25 cellular contexts compared by ENCODE assay signal in the genomic region with DNA sequence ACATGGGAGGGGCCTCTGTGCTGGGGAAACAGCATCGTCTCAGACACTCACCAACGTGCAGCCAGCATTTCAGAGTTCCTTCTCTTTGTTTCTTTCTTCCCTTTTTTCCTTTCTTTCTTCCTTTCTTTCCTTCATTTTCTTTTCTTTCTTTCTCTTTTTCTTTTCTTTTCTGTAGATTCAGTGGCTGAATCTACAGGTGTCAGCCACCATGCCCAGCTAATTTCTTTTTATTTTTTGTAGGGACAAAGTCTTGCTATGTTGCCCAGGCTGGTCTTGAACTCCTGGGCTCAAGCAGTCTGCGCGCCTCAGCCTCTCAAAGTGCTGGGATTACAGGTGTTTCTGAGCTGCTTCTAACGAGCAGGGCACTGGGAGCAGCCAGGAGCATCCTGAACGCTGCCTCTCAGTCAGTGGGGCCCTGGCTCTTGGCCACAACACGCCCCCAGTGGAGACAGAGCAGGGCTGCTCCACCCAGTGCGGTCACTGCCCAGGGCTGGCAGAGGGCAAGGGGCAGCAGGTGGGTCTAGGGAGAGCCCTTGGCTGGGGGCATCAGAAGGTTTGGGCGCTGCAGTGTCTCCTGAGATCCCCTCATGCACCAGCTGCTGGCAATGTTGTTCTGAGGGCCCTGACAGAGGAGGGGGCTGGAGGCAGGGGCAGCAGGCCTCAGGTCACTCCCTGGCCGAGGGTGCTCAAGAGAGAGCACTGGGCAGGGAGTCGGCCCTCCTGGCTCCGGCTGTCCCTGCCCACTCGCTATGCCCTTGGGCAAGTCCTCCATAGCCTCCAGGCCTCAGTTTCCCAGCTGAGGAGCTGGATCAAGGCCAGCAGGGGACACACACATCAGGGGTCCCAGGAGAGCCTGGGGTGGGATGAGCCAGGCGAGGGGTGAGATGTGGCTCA. TPM values are rescaled to one million over a fixed set of nuclear protein-coding genes. Genes with fewer than 3 reads are reported as not detected.
DNase-seq lines count a peak whose midpoint lies in the region; ATAC-seq, FAIRE-seq and TF ChIP-seq lines count a peak whose summit lies in the region.
"Had no signal": no experiment of that assay in that cellular context is flagged by ENCODE, and none has a peak within 500 bp of the region (broad histone marks: within the 10 kb centered on the region; RNA-seq: fewer than 3 reads in every experiment).

No MANE protein-coding gene starts in this region.

- H3K36me3 ChIP-seq in kidney (ENCODE audit: control insufficient read depth in 1 of 2, insufficient read depth in 2 of 2, low read length in 2 of 2) (no peaks in the 10 kb centered on the region), esophagus muscularis mucosa (peaks cover 0 to 17% (median 0%) of the 10 kb centered on the region in 4 donors)
- H3K36me3 ChIP-seq: colonic mucosa, left lung, pancreas had no signal

- H3K27ac Mint-ChIP-seq in natural killer cell treated with Interleukin-12 subunit alpha and Interleukin-12 subunit beta and Interleukin-15 and Interleukin-18, amount 100 ng/mL, for 72 hours: no peak overlapping the region
- no peak overlapping the region for H3K27ac Mint-ChIP-seq in natural killer cell
- no peak overlapping the region for H3K27ac Mint-ChIP-seq in type B pancreatic cell
- H3K27ac Mint-ChIP-seq: activated naive CD4-positive, alpha-beta T cell treated with anti-CD3 and anti-CD28 coated beads, Interleukin-2, amount 50 U/mL, for 24 hours; IgD-negative memory B cell had no signal

- no peak for FAIRE-seq in kidney (lab: Jason Lieb, UNC)
- FAIRE-seq: astrocyte, G401.6, pancreas, urothelium cell line had no signal

- TF ChIP-seq POLR2A in esophagus muscularis mucosa (IDR thresholded peaks at IDR 0.05; ENCODE audit: low read depth): no peak

- no peaks in the 10 kb centered on the region for H3K36me3 Mint-ChIP-seq in natural killer cell treated with Interleukin-12 subunit alpha and Interleukin-12 subunit beta and Interleukin-15 and Interleukin-18, amount 100 ng/mL, for 72 hours
- no peaks in the 10 kb centered on the region for H3K36me3 Mint-ChIP-seq in natural killer cell
- H3K36me3 Mint-ChIP-seq in type B pancreatic cell: no peaks in the 10 kb centered on the region
- H3K36me3 Mint-ChIP-seq: activated naive CD4-positive, alpha-beta T cell treated with anti-CD3 and anti-CD28 coated beads, Interleukin-2, amount 50 U/mL, for 24 hours; IgD-negative memory B cell had no signal

- TF ChIP-seq CTCF in natural killer cell (IDR thresholded peaks at IDR 0.05): no peak
- TF ChIP-seq CTCF in kidney (IDR thresholded peaks at IDR 0.05; ENCODE audit: borderline replicate concordance, extremely low read depth, insufficient read depth): no peak
- peak; percentile 36 for TF ChIP-seq CTCF in type B pancreatic cell (conservative IDR thresholded peaks at IDR 0.05)
- TF ChIP-seq CTCF in esophagus muscularis mucosa (IDR thresholded peaks at IDR 0.05): no peak

- no peaks in the 10 kb centered on the region for H3K4me1 Mint-ChIP-seq in natural killer cell treated with Interleukin-12 subunit alpha and Interleukin-12 subunit beta and Interleukin-15 and Interleukin-18, amount 100 ng/mL, for 72 hours (ENCODE audit: low read depth in 2 of 2)
- H3K4me1 Mint-ChIP-seq in natural killer cell (no peaks in the 10 kb centered on the region), type B pancreatic cell (ENCODE audit: unreplicated experiment) (no peaks in the 10 kb centered on the region)
- H3K4me1 Mint-ChIP-seq: activated naive CD4-positive, alpha-beta T cell treated with anti-CD3 and anti-CD28 coated beads, Interleukin-2, amount 50 U/mL, for 24 hours had no signal

- peak; percentile 52 for DNase-seq in natural killer cell treated with Interleukin-12 subunit alpha and Interleukin-12 subunit beta and Interleukin-15 and Interleukin-18, amount 100 ng/mL, for 72 hours (ENCODE audit: low spot score)
- DNase-seq in natural killer cell (no peak), kidney (peak; percentile 64), type B pancreatic cell (ENCODE audit: extremely low spot score, unreplicated experiment) (no peak), esophagus muscularis mucosa (ENCODE audit: extremely low spot score) (no peak), NCI-H1694 treated with DMSO at 0.1 percent for 48 hours (lab: John Stamatoyannopoulos, UW) (no peak)
- DNase-seq: activated T-cell treated with anti-CD3 and anti-CD28 coated beads for 4 hours; colonic mucosa; COR-L47; foreskin melanocyte; MM.1S; NCI-H187; NCI-H446; stimulated activated CD4-positive, alpha-beta T cell treated with anti-CD3 and anti-CD28 coated beads, Interleukin-4, amount 100 ng/mL, for 1 hour had no signal

- H3K27me3 ChIP-seq in esophagus muscularis mucosa: no peaks in the 10 kb centered on the region
- H3K27me3 ChIP-seq: colonic mucosa, pancreas had no signal

- intact Hi-C loops in natural killer cell (cut with micrococcal nuclease): no loop called here
- intact Hi-C loops in kidney (cut with DNase I): no loop called here
- intact Hi-C loops in esophagus muscularis mucosa (cut with DNase I): no loop called here

- WGBS in esophagus muscularis mucosa: 67% methylated on average over 6 of the region's 14 CpGs

- H3K9me3 ChIP-seq in kidney (ENCODE audit: control insufficient read depth in 1 of 2, low read length in 2 of 2) (no peaks in the 10 kb centered on the region), esophagus muscularis mucosa (no peaks in the 10 kb centered on the region)
- H3K9me3 ChIP-seq: colonic mucosa, left lung, pancreas had no signal

- no peaks in the 10 kb centered on the region for H3K9me3 Mint-ChIP-seq in natural killer cell treated with Interleukin-12 subunit alpha and Interleukin-12 subunit beta and Interleukin-15 and Interleukin-18, amount 100 ng/mL, for 72 hours
- H3K9me3 Mint-ChIP-seq in natural killer cell (no peaks in the 10 kb centered on the region), type B pancreatic cell (no peaks in the 10 kb centered on the region)
- H3K9me3 Mint-ChIP-seq: activated naive CD4-positive, alpha-beta T cell treated with anti-CD3 and anti-CD28 coated beads, Interleukin-2, amount 50 U/mL, for 24 hours; IgD-negative memory B cell had no signal

- no peak for ATAC-seq in natural killer cell treated with Interleukin-12 subunit alpha and Interleukin-12 subunit beta and Interleukin-15 and Interleukin-18, amount 100 ng/mL, for 72 hours
- ATAC-seq in natural killer cell: no peak
- ATAC-seq in SK-N-SH treated with all-trans-retinoic acid at 6 μM for 48 hours: peak; percentile 44; the same call in 2 of the 3 replicates
- ATAC-seq in HG02678 (IDR thresholded peaks at IDR 0.05; ENCODE audit: unreplicated experiment): no peak
- ATAC-seq: left lung, pancreas had no signal

- H3K27me3 Mint-ChIP-seq in natural killer cell treated with Interleukin-12 subunit alpha and Interleukin-12 subunit beta and Interleukin-15 and Interleukin-18, amount 100 ng/mL, for 72 hours: no peaks in the 10 kb centered on the region
- H3K27me3 Mint-ChIP-seq in natural killer cell (ENCODE audit: low read depth in 2 of 2) (no peaks in the 10 kb centered on the region), type B pancreatic cell (no peaks in the 10 kb centered on the region)
- H3K27me3 Mint-ChIP-seq: activated naive CD4-positive, alpha-beta T cell treated with anti-CD3 and anti-CD28 coated beads, Interleukin-2, amount 50 U/mL, for 24 hours had no signal

- TF ChIP-seq EP300 in esophagus muscularis mucosa (IDR thresholded peaks at IDR 0.05): no peak

- H3K4me3 Mint-ChIP-seq in natural killer cell treated with Interleukin-12 subunit alpha and Interleukin-12 subunit beta and Interleukin-15 and Interleukin-18, amount 100 ng/mL, for 72 hours: no peak overlapping the region
- H3K4me3 Mint-ChIP-seq in natural killer cell: no peak overlapping the region
- H3K4me3 Mint-ChIP-seq in type B pancreatic cell: no peak overlapping the region
- H3K4me3 Mint-ChIP-seq: activated naive CD4-positive, alpha-beta T cell treated with anti-CD3 and anti-CD28 coated beads, Interleukin-2, amount 50 U/mL, for 24 hours had no signal

- H3K9ac ChIP-seq in kidney (ENCODE audit: low read length in 2 of 2): no peak overlapping the region

- H3K27ac ChIP-seq in kidney (ENCODE audit: low read depth in 2 of 2, low read length in 2 of 2) (no peak overlapping the region), esophagus muscularis mucosa (replicated peaks in 1 of 4) (no peak overlapping the region)
- H3K27ac ChIP-seq: colonic mucosa, left lung, pancreas, skin epidermis had no signal

- H3K4me1 ChIP-seq in kidney (ENCODE audit: control insufficient read depth in 1 of 2, insufficient read depth in 1 of 2, low read depth in 1 of 2, low read length in 2 of 2): peaks cover 0 to 2% of the 10 kb centered on the region in 2 donors
- H3K4me1 ChIP-seq in esophagus muscularis mucosa: peaks cover 11 to 19% (median 16%) of the 10 kb centered on the region in 4 donors
- H3K4me1 ChIP-seq: colonic mucosa, pancreas had no signal

- H3K4me3 ChIP-seq in kidney (ENCODE audit: low read length in 2 of 2) (no peak overlapping the region), esophagus muscularis mucosa (no peak overlapping the region)
- H3K4me3 ChIP-seq: colonic mucosa, left lung, pancreas, skin epidermis had no signal

TF ChIP-seq in SK-N-SH treated with all-trans-retinoic acid at 6 μM for 48 hours, 23 proteins besides CTCF, POLR2A, EP300 and RAD21 (continues in another document):
- TF ChIP-seq ZNF70 (CRISPR knock-in tag; IDR thresholded peaks at IDR 0.05) (no peak), SNAI2 (CRISPR knock-in tag; IDR thresholded peaks at IDR 0.05) (no peak)

RNA-seq across cellular contexts. Expression of a gene that starts 4.7 kb away (rescaled TPM):
- not detected for total RNA-seq in natural killer cell treated with Interleukin-12 subunit alpha and Interleukin-12 subunit beta and Interleukin-15 and Interleukin-18, amount 100 ng/mL, for 72 hours
- not detected for total RNA-seq in natural killer cell
- total RNA-seq in kidney: 5.7 TPM
- 0.24 TPM for polyA plus RNA-seq in kidney (ENCODE audit: insufficient read depth, low read depth, low replicate concordance)
- 0.07 TPM in 1 of 2 replicates, not detected in the other for total RNA-seq in type B pancreatic cell (ENCODE audit: low replicate concordance)
- total RNA-seq in esophagus muscularis mucosa: 1 to 10 TPM; 1.2 to 8.0 (median 4.4) TPM
- polyA plus RNA-seq: AG04450, IgD-negative memory B cell had no signal

RNA-seq across cellular contexts. Expression of a gene that starts 25.0 kb away (rescaled TPM):
- 1 to 10 TPM in 1 of 2 donors, under 1 TPM in 1; 0.20 to 3.8 TPM for total RNA-seq in natural killer cell treated with Interleukin-12 subunit alpha and Interleukin-12 subunit beta and Interleukin-15 and Interleukin-18, amount 100 ng/mL, for 72 hours
- total RNA-seq in natural killer cell: 1 to 10 TPM in 2 of 3 donors, under 1 TPM in 1; 0.33 to 4.8 (median 4.3) TPM
- 61.4 TPM for total RNA-seq in kidney
- 1.6 TPM for polyA plus RNA-seq in kidney (ENCODE audit: insufficient read depth, low read depth, low replicate concordance)
- total RNA-seq in type B pancreatic cell (ENCODE audit: low replicate concordance): 0.29 and 3.8 TPM in 2 replicates
- total RNA-seq in esophagus muscularis mucosa: under 1 TPM in 2 of 4 donors, not detected in 2; 0.39 to 0.66 TPM
- polyA plus RNA-seq: IgD-negative memory B cell had no signal

RNA-seq across cellular contexts. Expression of a gene that starts 33.6 kb away (rescaled TPM):
- total RNA-seq in natural killer cell treated with Interleukin-12 subunit alpha and Interleukin-12 subunit beta and Interleukin-15 and Interleukin-18, amount 100 ng/mL, for 72 hours: under 1 TPM in 1 of 2 donors, not detected in 1; 0.19 TPM
- total RNA-seq in natural killer cell (not detected), kidney (2.7 TPM), type B pancreatic cell (ENCODE audit: low replicate concordance) (0.12 and 0.24 TPM in 2 replicates), esophagus muscularis mucosa (1 to 10 TPM in 1 of 4 donors, under 1 TPM in 2, not detected in 1; 0.78 to 1.3 (median 0.83) TPM)
- polyA plus RNA-seq in kidney (ENCODE audit: insufficient read depth, low read depth, low replicate concordance): 0.28 TPM
- total RNA-seq: astrocyte had no signal

Comparison
In these comparisons a context has a peak if more than half of its experiments do, and no peak if none do; other contexts are left out.
1. DNase-seq: peak in natural killer cell treated with Interleukin-12 subunit alpha and Interleukin-12 subunit beta and Interleukin-15 and Interleukin-18, amount 100 ng/mL, for 72 hours (single experiment) and kidney (single experiment); none in natural killer cell (single experiment), type B pancreatic cell (single experiment), esophagus muscularis mucosa (single experiment) and NCI-H1694 treated with DMSO at 0.1 percent for 48 hours (single experiment).
2. RNA of a gene that starts 25.0 kb away (total RNA-seq): 61.4 TPM in kidney (single experiment); 0.33 to 4.8 TPM in natural killer cell, 0.29 to 3.8 TPM in type B pancreatic cell, 0.20 to 3.8 TPM in natural killer cell treated with Interleukin-12 subunit alpha and Interleukin-12 subunit beta and Interleukin-15 and Interleukin-18, amount 100 ng/mL, for 72 hours and 0.39 to 0.66 TPM in esophagus muscularis mucosa; every median in the first group is over 10 times any median in the second.